Comparison of ENCODE assay signal across 8 cellular contexts in the genomic region with DNA sequence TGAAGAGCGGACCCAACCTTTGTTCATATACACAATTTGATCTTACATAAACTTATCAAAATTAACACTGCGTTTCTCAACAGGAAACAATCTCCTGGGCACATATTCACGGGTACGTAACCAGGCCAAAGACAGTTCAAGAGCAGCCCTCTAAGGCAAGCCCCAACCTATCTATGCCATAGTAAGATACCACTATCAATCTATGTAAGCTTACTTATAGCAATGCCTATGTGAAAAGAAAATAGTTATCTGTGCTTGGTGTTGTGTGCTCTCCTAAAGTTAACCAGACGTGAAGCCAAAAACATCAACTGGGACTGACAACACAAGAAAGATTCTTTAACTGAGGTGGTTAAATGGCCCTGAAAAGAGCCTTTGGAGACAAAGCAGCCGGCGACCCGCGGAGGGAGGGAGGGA. TPM values are rescaled to one million over a fixed set of nuclear protein-coding genes. Genes with fewer than 3 reads are reported as not detected.
DNase-seq lines count a peak whose midpoint lies in the region; ATAC-seq, FAIRE-seq and TF ChIP-seq lines count a peak whose summit lies in the region.

No MANE protein-coding gene starts in this region.

- peaks cover 24% of the 10 kb centered on the region for H3K36me3 ChIP-seq in BE2C
- no peaks in the 10 kb centered on the region; a peak in 2 of 4 replicates for H3K36me3 ChIP-seq in GM12878 (ENCODE audit: control insufficient read depth in 2 of 2, insufficient read depth in 2 of 2, low read length in 1 of 2)
- H3K36me3 ChIP-seq in right lobe of liver = no peaks in the 10 kb centered on the region
- no peaks in the 10 kb centered on the region for H3K36me3 ChIP-seq in thyroid gland

- H3K4me1 ChIP-seq in BE2C (peaks cover 26% of the 10 kb centered on the region), GM12878 (ENCODE audit: control insufficient read depth, insufficient read depth, low read length) (peaks cover 21% of the 10 kb centered on the region), right lobe of liver (peaks cover 0 to 42% (median 10%) of the 10 kb centered on the region in 4 donors), thyroid gland (peaks cover 10 to 22% of the 10 kb centered on the region in 2 donors)

- no TSS peak for BruUV-seq in GM12878 (replicated peaks; lab: Mats Ljungman, UMichigan)

- 0% methylated on average over 5 of the region's 9 CpGs for WGBS in GM12878 (ENCODE audit: insufficient coverage, insufficient replicate concordance, low lambda C conversion rate, missing lambda C conversion rate)
- 3% methylated on average over 8 of the region's 9 CpGs for WGBS in right lobe of liver (ENCODE audit: insufficient coverage, low coverage, low lambda C conversion rate, missing lambda C conversion rate)
- WGBS in thyroid gland, 2 donors = 8% methylated on average over 9 of the region's 9 CpGs

- no peak for FAIRE-seq in GM12878 (lab: Jason Lieb, UNC)

- in situ Hi-C loops in KBM-7 (cut with MboI; ENCODE audit: low pct_unique_long_range_greater_than_20kb, low sequenced_read_pairs) = no loop called here
- in situ Hi-C loops in GM12878 (cut with MboI) = no loop called here

- H3K27ac ChIP-seq in GM12878 (ENCODE audit: control insufficient read depth, insufficient read depth) (peak overlapping the region; percentile 80), right lobe of liver (peak overlapping the region; percentile 36 to 74 (median 72)), thyroid gland (peak overlapping the region in 2 of 3 donors; percentile 48 to 78)

- no peak for DNase-seq in BE2C
- DNase-seq in KBM-7 = peak; percentile 62
- no peak for DNase-seq in GM12878 (ENCODE audit: low read depth, low spot score)
- DNase-seq in right lobe of liver = peak in 1 of 3 donors; percentile 31
- DNase-seq in thyroid gland = peak in 1 of 2 donors; percentile 1
- DNase-seq in NCI-H2081 treated with DMSO at 0.1 percent for 48 hours (lab: John Stamatoyannopoulos, UW) = no peak
- no peak for DNase-seq in mucosa of gallbladder (ENCODE audit: low spot score)

- ATAC-seq in GM12878 (no peak), right lobe of liver (no peak), GM21723 (IDR thresholded peaks at IDR 0.05; ENCODE audit: unreplicated experiment) (no peak)

- H3K27me3 ChIP-seq in BE2C (no peaks in the 10 kb centered on the region), GM12878 (replicated peaks in 1 of 2; ENCODE audit: control insufficient read depth in 2 of 2, insufficient read depth in 2 of 2, low read length in 1 of 2) (no peaks in the 10 kb centered on the region), right lobe of liver (no peaks in the 10 kb centered on the region), thyroid gland (no peaks in the 10 kb centered on the region)

- TF ChIP-seq CTCF in BE2C (IDR thresholded peaks at IDR 0.05; ENCODE audit: low read depth, low read length) = no peak
- TF ChIP-seq CTCF in GM12878 (IDR thresholded peaks at IDR 0.05 in 2 of 3, conservative IDR thresholded peaks at IDR 0.05 in 1 of 3; ENCODE audit: control insufficient read depth in 2 of 3, extremely low read depth in 1 of 3, insufficient read depth in 1 of 3, low read depth in 3 of 3, low read length in 3 of 3) = no peak
- no peak for TF ChIP-seq CTCF in right lobe of liver (IDR thresholded peaks at IDR 0.05)
- no peak for TF ChIP-seq CTCF in thyroid gland (IDR thresholded peaks at IDR 0.05)

- SMC1A ChIA-PET in GM12878 (lab: Charles Lee; ENCODE audit: uncharacterized antibody, unreplicated experiment) = interaction anchor here (2.0 kb wide), 1 partner anchor 38 kb away, joined by 13 read pairs; a partner anchor contains a TSS

- peaks cover 52% of the 10 kb centered on the region for H3K79me2 ChIP-seq in GM12878 (ENCODE audit: control insufficient read depth, insufficient read depth, low read length)

- no peaks in the 10 kb centered on the region for H4K20me1 ChIP-seq in GM12878 (ENCODE audit: control insufficient read depth, insufficient read depth)

- POLR2A ChIA-PET in GM12878 (lab: Charles Lee) = interaction anchor here (0.5 to 2.4 kb wide), 3 partner anchors 34 to 212 kb away, joined by 4 to 19 read pairs (median 4); a partner anchor contains a TSS

- TF ChIP-seq RAD21 in GM12878 (IDR thresholded peaks at IDR 0.05; ENCODE audit: insufficient read depth, low read depth, low read length) = no peak

- TF ChIP-seq POLR2A in GM12878 (IDR thresholded peaks at IDR 0.05; ENCODE audit: low read depth, low read length) (no peak), right lobe of liver (IDR thresholded peaks at IDR 0.05) (no peak), thyroid gland (IDR thresholded peaks at IDR 0.05) (no peak)

- peak overlapping the region; percentile 81 for H3K4me3 ChIP-seq in BE2C (ENCODE audit: low read depth, low read length)
- H3K4me3 ChIP-seq in GM12878 = peak overlapping the region; percentile 80
- H3K4me3 ChIP-seq in right lobe of liver = peak overlapping the region; percentile 49 to 58 (median 53)
- peak overlapping the region in 2 of 3 donors; percentile 23 to 41 for H3K4me3 ChIP-seq in thyroid gland (replicated peaks in 1 of 3)

- CTCF ChIA-PET in GM12878 (lab: Yijun Ruan, JAX) = interaction anchor here (0.5 kb wide), 1 partner anchor 1351 kb away, joined by 4 read pairs; no protein-coding TSS in a partner anchor

- RAD21 ChIA-PET in GM12878 (lab: Charles Lee; ENCODE audit: unreplicated experiment) = interaction anchor here (0.7 to 1.0 kb wide), 2 partner anchors 36 to 38 kb away, joined by 3 read pairs; a partner anchor contains a TSS

- intact Hi-C loops in GM12878 (cut with micrococcal nuclease; ENCODE audit: unreplicated experiment) = no loop called here
- intact Hi-C loops in right lobe of liver (cut with DNase I) = no loop called here
- intact Hi-C loops in thyroid gland (cut with DNase I) = no loop called here

- H3K4me2 ChIP-seq in GM12878 (ENCODE audit: control insufficient read depth, insufficient read depth) = peak overlapping the region; percentile 92

- H3K9ac ChIP-seq in GM12878 (ENCODE audit: control insufficient read depth, insufficient read depth, low read length) = peak overlapping the region; percentile 80

- H3K9me3 ChIP-seq in BE2C (no peaks in the 10 kb centered on the region), GM12878 (replicated peaks; ENCODE audit: control insufficient read depth, insufficient read depth, low read length) (no peaks in the 10 kb centered on the region), right lobe of liver (no peaks in the 10 kb centered on the region), thyroid gland (no peaks in the 10 kb centered on the region)

- no peak overlapping the region for H2AFZ ChIP-seq in GM12878 (ENCODE audit: control insufficient read depth, low read depth, low read length)

- no peak for TF ChIP-seq EP300 in GM12878 (IDR thresholded peaks at IDR 0.05; ENCODE audit: borderline replicate concordance in 1 of 2, control insufficient read depth in 1 of 2, low read depth in 2 of 2, low read length in 2 of 2)

TF ChIP-seq in GM12878, 131 proteins besides CTCF, POLR2A, EP300 and RAD21:
- TF ChIP-seq E2F8 (IDR thresholded peaks at IDR 0.05; ENCODE audit: low read depth, partially characterized antibody) (no peak), CBX5 (IDR thresholded peaks at IDR 0.05; ENCODE audit: low read depth) (no peak), MYB (IDR thresholded peaks at IDR 0.05; ENCODE audit: borderline replicate concordance, low read depth, low read length) (no peak)

RNA-seq across cellular contexts. Expression of gene BOLA1, which starts 49.4 kb away (rescaled TPM):
- 38.1 TPM for polyA plus RNA-seq in BE2C (2012; ENCODE audit: insufficient read depth, insufficient read length, low read depth)
- 10.0 and 12.1 TPM in 2 replicates for total RNA-seq in GM12878 (2013; cell fraction: nucleolus; rRNA removed)
- total RNA-seq in GM12878 (2014; rRNA removed) = 11.7 and 16.0 TPM in 2 replicates
- 7.0 and 7.5 TPM in 2 replicates for total RNA-seq in GM12878 (2014; rRNA removed; fragmentation: Illumina TruSeq; extraction: Trizol)
- 12.8 and 15.1 TPM in 2 replicates for total RNA-seq in GM12878 (2021)
- 1.6 TPM for polyA plus RNA-seq in GM12878 (2011; ENCODE audit: low read depth)
- polyA plus RNA-seq in GM12878 (2011; rRNA removed) = 7.9 and 9.7 TPM in 2 replicates
- polyA plus RNA-seq in GM12878 (2011; cell fraction: cytosol; rRNA removed) = 12.7 and 17.1 TPM in 2 replicates
- 21.0 and 23.7 TPM in 2 replicates for polyA plus RNA-seq in GM12878 (2011; cell fraction: nucleus; rRNA removed)
- polyA plus RNA-seq in GM12878 (2012) = 9.4 and 12.1 TPM in 2 replicates
- polyA plus RNA-seq in GM12878 (2014; fragmentation: Illumina TruSeq; extraction: Trizol) = 4.6 and 5.4 TPM in 2 replicates
- 1 to 10 TPM in 1 of 2 experiments, under 1 TPM in 1; 0.74 to 4.3 TPM for polyA plus RNA-seq in GM12878 (2014; fragmentation: Nextera tagmentation; extraction: Ambion mirVana)
- 18.7 and 19.7 TPM in 2 replicates for polyA plus RNA-seq in GM12878 (2014; rRNA removed)
- polyA plus RNA-seq in GM12878 (2016; fragmentation: Nextera tagmentation; extraction: Ambion mirVana) = 10 to 100 TPM; 14.8 to 18.3 TPM
- 1.2 and 3.5 TPM in 2 replicates for polyA minus RNA-seq in GM12878 (2011; rRNA and poly(A)+ RNA removed)
- polyA minus RNA-seq in GM12878 (2011; cell fraction: cytosol; rRNA and poly(A)+ RNA removed) = 1.8 and 5.1 TPM in 2 replicates
- 5.3 and 5.7 TPM in 2 replicates for polyA minus RNA-seq in GM12878 (2011; cell fraction: nucleus; rRNA and poly(A)+ RNA removed)
- 10 to 100 TPM in 3 of 6 experiments, 1 to 10 TPM in 3; 8.4 to 23.7 (median 9.5) TPM for total RNA-seq in right lobe of liver
- 10 to 100 TPM; 23.5 to 55.8 (median 31.6) TPM for total RNA-seq in thyroid gland
- total RNA-seq in mucosa of gallbladder = 22.8 TPM
